In the genomic region with DNA sequence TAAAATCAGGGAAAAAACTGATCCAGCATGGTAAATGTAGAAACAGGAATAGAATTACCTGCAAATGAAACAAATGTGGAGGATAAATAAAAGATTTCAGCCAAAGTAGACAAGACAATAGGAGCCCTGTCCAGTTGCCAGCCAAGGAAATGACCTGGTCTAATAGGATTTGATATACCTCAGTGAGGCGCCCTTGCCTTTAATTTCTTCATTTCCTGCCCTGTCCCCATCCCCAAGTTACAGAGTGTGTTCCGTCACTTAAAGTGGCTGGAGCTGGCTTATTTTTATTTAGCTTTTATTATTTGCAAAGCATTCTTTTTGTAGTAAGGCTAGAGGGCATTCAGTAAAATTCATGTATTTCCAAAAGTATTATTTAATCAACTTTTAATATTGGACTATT, we compare ENCODE assay signal across 1 cellular context.
TF ChIP-seq lines count a peak whose summit lies in the region.

No MANE protein-coding gene starts in this region.

TF ChIP-seq in H1, 55 proteins besides CTCF, POLR2A, EP300 and RAD21:
- TF ChIP-seq RXRA (IDR thresholded peaks at IDR 0.05; ENCODE audit: insufficient read depth, low read depth, low read length) (no peak), TBP (IDR thresholded peaks at IDR 0.05; ENCODE audit: low read depth, low read length) (no peak), RFX5 (IDR thresholded peaks at IDR 0.05; ENCODE audit: borderline replicate concordance, low read depth, low read length) (no peak), BCL11A (IDR thresholded peaks at IDR 0.05; ENCODE audit: low read depth in 2 of 2, low read length in 2 of 2) (no peak), MAFK (IDR thresholded peaks at IDR 0.05; ENCODE audit: low read depth, low read length) (no peak), NRF1 (IDR thresholded peaks at IDR 0.05; ENCODE audit: low read depth, low read length) (no peak), KDM1A (IDR thresholded peaks at IDR 0.05; ENCODE audit: borderline replicate concordance, low read length) (no peak), SP4 (IDR thresholded peaks at IDR 0.05; ENCODE audit: low read length) (no peak), RBBP5 (IDR thresholded peaks at IDR 0.05; ENCODE audit: borderline replicate concordance, low read depth, low read length) (no peak), CBX8 (IDR thresholded peaks at IDR 0.05; ENCODE audit: borderline replicate concordance, low read depth, low read length) (no peak), ZNF274 (IDR thresholded peaks at IDR 0.05; ENCODE audit: borderline replicate concordance, extremely low read depth, low read length) (no peak), BRCA1 (IDR thresholded peaks at IDR 0.05; ENCODE audit: low read depth, low read length) (no peak), HDAC2 (IDR thresholded peaks at IDR 0.05; ENCODE audit: borderline replicate concordance in 1 of 2, low read depth in 2 of 2, low read length in 2 of 2) (no peak)
- TF ChIP-seq, protein P1, sequence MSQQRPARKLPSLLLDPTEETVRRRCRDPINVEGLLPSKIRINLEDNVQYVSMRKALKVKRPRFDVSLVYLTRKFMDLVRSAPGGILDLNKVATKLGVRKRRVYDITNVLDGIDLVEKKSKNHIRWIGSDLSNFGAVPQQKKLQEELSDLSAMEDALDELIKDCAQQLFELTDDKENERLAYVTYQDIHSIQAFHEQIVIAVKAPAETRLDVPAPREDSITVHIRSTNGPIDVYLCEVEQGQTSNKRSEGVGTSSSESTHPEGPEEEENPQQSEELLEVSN (IDR thresholded peaks at IDR 0.05): no peak
- TF ChIP-seq, protein P2, sequence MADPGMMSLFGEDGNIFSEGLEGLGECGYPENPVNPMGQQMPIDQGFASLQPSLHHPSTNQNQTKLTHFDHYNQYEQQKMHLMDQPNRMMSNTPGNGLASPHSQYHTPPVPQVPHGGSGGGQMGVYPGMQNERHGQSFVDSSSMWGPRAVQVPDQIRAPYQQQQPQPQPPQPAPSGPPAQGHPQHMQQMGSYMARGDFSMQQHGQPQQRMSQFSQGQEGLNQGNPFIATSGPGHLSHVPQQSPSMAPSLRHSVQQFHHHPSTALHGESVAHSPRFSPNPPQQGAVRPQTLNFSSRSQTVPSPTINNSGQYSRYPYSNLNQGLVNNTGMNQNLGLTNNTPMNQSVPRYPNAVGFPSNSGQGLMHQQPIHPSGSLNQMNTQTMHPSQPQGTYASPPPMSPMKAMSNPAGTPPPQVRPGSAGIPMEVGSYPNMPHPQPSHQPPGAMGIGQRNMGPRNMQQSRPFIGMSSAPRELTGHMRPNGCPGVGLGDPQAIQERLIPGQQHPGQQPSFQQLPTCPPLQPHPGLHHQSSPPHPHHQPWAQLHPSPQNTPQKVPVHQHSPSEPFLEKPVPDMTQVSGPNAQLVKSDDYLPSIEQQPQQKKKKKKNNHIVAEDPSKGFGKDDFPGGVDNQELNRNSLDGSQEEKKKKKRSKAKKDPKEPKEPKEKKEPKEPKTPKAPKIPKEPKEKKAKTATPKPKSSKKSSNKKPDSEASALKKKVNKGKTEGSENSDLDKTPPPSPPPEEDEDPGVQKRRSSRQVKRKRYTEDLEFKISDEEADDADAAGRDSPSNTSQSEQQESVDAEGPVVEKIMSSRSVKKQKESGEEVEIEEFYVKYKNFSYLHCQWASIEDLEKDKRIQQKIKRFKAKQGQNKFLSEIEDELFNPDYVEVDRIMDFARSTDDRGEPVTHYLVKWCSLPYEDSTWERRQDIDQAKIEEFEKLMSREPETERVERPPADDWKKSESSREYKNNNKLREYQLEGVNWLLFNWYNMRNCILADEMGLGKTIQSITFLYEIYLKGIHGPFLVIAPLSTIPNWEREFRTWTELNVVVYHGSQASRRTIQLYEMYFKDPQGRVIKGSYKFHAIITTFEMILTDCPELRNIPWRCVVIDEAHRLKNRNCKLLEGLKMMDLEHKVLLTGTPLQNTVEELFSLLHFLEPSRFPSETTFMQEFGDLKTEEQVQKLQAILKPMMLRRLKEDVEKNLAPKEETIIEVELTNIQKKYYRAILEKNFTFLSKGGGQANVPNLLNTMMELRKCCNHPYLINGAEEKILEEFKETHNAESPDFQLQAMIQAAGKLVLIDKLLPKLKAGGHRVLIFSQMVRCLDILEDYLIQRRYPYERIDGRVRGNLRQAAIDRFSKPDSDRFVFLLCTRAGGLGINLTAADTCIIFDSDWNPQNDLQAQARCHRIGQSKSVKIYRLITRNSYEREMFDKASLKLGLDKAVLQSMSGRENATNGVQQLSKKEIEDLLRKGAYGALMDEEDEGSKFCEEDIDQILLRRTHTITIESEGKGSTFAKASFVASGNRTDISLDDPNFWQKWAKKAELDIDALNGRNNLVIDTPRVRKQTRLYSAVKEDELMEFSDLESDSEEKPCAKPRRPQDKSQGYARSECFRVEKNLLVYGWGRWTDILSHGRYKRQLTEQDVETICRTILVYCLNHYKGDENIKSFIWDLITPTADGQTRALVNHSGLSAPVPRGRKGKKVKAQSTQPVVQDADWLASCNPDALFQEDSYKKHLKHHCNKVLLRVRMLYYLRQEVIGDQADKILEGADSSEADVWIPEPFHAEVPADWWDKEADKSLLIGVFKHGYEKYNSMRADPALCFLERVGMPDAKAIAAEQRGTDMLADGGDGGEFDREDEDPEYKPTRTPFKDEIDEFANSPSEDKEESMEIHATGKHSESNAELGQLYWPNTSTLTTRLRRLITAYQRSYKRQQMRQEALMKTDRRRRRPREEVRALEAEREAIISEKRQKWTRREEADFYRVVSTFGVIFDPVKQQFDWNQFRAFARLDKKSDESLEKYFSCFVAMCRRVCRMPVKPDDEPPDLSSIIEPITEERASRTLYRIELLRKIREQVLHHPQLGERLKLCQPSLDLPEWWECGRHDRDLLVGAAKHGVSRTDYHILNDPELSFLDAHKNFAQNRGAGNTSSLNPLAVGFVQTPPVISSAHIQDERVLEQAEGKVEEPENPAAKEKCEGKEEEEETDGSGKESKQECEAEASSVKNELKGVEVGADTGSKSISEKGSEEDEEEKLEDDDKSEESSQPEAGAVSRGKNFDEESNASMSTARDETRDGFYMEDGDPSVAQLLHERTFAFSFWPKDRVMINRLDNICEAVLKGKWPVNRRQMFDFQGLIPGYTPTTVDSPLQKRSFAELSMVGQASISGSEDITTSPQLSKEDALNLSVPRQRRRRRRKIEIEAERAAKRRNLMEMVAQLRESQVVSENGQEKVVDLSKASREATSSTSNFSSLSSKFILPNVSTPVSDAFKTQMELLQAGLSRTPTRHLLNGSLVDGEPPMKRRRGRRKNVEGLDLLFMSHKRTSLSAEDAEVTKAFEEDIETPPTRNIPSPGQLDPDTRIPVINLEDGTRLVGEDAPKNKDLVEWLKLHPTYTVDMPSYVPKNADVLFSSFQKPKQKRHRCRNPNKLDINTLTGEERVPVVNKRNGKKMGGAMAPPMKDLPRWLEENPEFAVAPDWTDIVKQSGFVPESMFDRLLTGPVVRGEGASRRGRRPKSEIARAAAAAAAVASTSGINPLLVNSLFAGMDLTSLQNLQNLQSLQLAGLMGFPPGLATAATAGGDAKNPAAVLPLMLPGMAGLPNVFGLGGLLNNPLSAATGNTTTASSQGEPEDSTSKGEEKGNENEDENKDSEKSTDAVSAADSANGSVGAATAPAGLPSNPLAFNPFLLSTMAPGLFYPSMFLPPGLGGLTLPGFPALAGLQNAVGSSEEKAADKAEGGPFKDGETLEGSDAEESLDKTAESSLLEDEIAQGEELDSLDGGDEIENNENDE (IDR thresholded peaks at IDR 0.05; ENCODE audit: insufficient replicate concordance, low read length): no peak
